ENCODE assay signal across 19 cellular contexts in the genomic region with DNA sequence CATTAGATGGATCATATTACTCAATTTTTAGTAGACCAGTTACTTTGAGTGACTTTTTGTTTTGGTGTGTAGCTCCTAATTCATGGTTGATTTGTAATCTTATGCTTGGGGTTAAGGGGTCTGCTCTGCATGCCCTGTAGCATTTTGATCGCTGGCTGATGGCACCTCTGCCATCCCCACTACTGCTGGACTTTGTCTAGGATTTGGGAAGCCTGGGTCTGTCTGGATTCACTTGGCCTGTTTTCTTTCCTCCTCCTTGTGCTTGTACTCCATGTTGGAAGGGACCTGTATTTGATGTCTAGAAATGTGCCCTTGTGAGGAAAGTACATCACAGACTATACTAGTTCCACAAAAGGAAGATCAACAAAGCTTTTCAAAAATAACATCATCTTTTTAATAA.
A peak's percentile ranks its signal among the peaks of the same experiment; 100 is the strongest.
DNase-seq lines count a peak whose midpoint lies in the region; ATAC-seq and TF ChIP-seq lines count a peak whose summit lies in the region.
"Had no signal": no experiment of that assay in that cellular context is flagged by ENCODE, and none has a peak within 500 bp of the region (broad histone marks: within the 10 kb centered on the region; RNA-seq: fewer than 3 reads in every experiment).

No MANE protein-coding gene starts in this region.

- no peak overlapping the region for H3K4me3 ChIP-seq in suprapubic skin
- H3K4me3 ChIP-seq: MG63, SK-N-MC had no signal

- H3K36me3 Mint-ChIP-seq in CD14-positive monocyte (peaks cover 6 to 7% of the 10 kb centered on the region in 2 donors), brain (peaks cover 5% of the 10 kb centered on the region), natural killer cell (no peaks in the 10 kb centered on the region), osteocyte (ENCODE audit: unreplicated experiment) (peaks cover 5% of the 10 kb centered on the region)
- H3K36me3 Mint-ChIP-seq: IgD-negative memory B cell had no signal

- H3K27ac Mint-ChIP-seq in CD14-positive monocyte (peak overlapping the region; percentile 46 to 86 (median 72)), brain (peak overlapping the region in 4 of 5 experiments; percentile 13 to 75 (median 52)), natural killer cell (peak overlapping the region; percentile 79 to 82), osteocyte (ENCODE audit: unreplicated experiment) (peak overlapping the region; percentile 23)
- H3K27ac Mint-ChIP-seq: CD4-positive, alpha-beta memory T cell; IgD-negative memory B cell had no signal

- CTCF ChIA-PET in HEK293T (lab: Yijun Ruan, JAX): no interaction called here

- no peaks in the 10 kb centered on the region for H3K9me3 ChIP-seq in suprapubic skin
- H3K9me3 ChIP-seq: MG63 had no signal

- ATAC-seq in natural killer cell: no peak

- no peak for TF ChIP-seq CTCF in CD14-positive monocyte (IDR thresholded peaks at IDR 0.05)
- TF ChIP-seq CTCF in brain (conservative IDR thresholded peaks at IDR 0.05): no peak
- no peak for TF ChIP-seq CTCF in natural killer cell (IDR thresholded peaks at IDR 0.05)
- no peak for TF ChIP-seq CTCF in osteocyte (IDR thresholded peaks at IDR 0.05)
- no peak for TF ChIP-seq CTCF in suprapubic skin (IDR thresholded peaks at IDR 0.05)

- no peaks in the 10 kb centered on the region for H3K27me3 ChIP-seq in suprapubic skin
- H3K27me3 ChIP-seq: MG63 had no signal

- peaks cover 14% of the 10 kb centered on the region for H3K4me1 Mint-ChIP-seq in CD14-positive monocyte
- peaks cover 53% of the 10 kb centered on the region for H3K4me1 Mint-ChIP-seq in brain
- peaks cover 32 to 42% of the 10 kb centered on the region in 2 donors for H3K4me1 Mint-ChIP-seq in natural killer cell
- peaks cover 47% of the 10 kb centered on the region for H3K4me1 Mint-ChIP-seq in osteocyte (ENCODE audit: unreplicated experiment)
- H3K4me1 Mint-ChIP-seq: IgD-negative memory B cell had no signal

- POLR2A ChIA-PET in HEK293T (lab: Yijun Ruan, JAX): no interaction called here

- no peak for TF ChIP-seq EP300 in suprapubic skin (IDR thresholded peaks at IDR 0.05)

- intact Hi-C loops in CD14-positive monocyte (cut with micrococcal nuclease) (no loop called here), natural killer cell (cut with micrococcal nuclease) (no loop called here)

- H3K27me3 Mint-ChIP-seq in CD14-positive monocyte (ENCODE audit: low read depth in 3 of 3): no peaks in the 10 kb centered on the region
- H3K27me3 Mint-ChIP-seq in brain: peaks cover 3% of the 10 kb centered on the region
- no peaks in the 10 kb centered on the region for H3K27me3 Mint-ChIP-seq in natural killer cell (ENCODE audit: low read depth in 2 of 2)
- H3K27me3 Mint-ChIP-seq in osteocyte (ENCODE audit: unreplicated experiment): no peaks in the 10 kb centered on the region
- H3K27me3 Mint-ChIP-seq: CD4-positive, alpha-beta memory T cell; IgD-negative memory B cell had no signal

- 90% methylated on average over 1 of the region's 1 CpG for WGBS in suprapubic skin

- TF ChIP-seq POLR2A in suprapubic skin (IDR thresholded peaks at IDR 0.05): no peak

- H3K9me3 Mint-ChIP-seq in CD14-positive monocyte: no peaks in the 10 kb centered on the region
- peaks cover 0 to 2% (median 0%) of the 10 kb centered on the region in 5 experiments for H3K9me3 Mint-ChIP-seq in brain
- no peaks in the 10 kb centered on the region for H3K9me3 Mint-ChIP-seq in natural killer cell
- H3K9me3 Mint-ChIP-seq in osteocyte (ENCODE audit: unreplicated experiment): no peaks in the 10 kb centered on the region
- H3K9me3 Mint-ChIP-seq: IgD-negative memory B cell had no signal

- H3K27ac ChIP-seq in suprapubic skin: no peak overlapping the region
- H3K27ac ChIP-seq: SK-N-MC had no signal

- DNase-seq in CD14-positive monocyte (ENCODE audit: low spot score): no peak
- DNase-seq in natural killer cell: no peak
- DNase-seq in osteocyte (ENCODE audit: extremely low spot score, unreplicated experiment): no peak
- no peak for DNase-seq in suprapubic skin (ENCODE audit: low spot score in 2 of 2)
- no peak for DNase-seq in GM03348 (ENCODE audit: low spot score)
- no peak for DNase-seq in GDM1 (lab: John Stamatoyannopoulos, UW)
- DNase-seq in HEK293T (ENCODE audit: extremely low spot score): no peak
- DNase-seq: CD4-positive, alpha-beta memory T cell; H7; Kasumi-1; MG63; NCI-H1048; NCI-H146; NCI-H2081; NCI-H748 treated with DMSO at 0.1 percent for 48 hours; SHP77 had no signal

- no peak overlapping the region for H3K4me3 Mint-ChIP-seq in CD14-positive monocyte
- H3K4me3 Mint-ChIP-seq in brain: peak overlapping the region in 1 of 5 experiments; percentile 11
- no peak overlapping the region for H3K4me3 Mint-ChIP-seq in natural killer cell
- no peak overlapping the region for H3K4me3 Mint-ChIP-seq in osteocyte (ENCODE audit: unreplicated experiment)
- H3K4me3 Mint-ChIP-seq: IgD-negative memory B cell had no signal

- no peaks in the 10 kb centered on the region for H3K36me3 ChIP-seq in suprapubic skin

- peaks cover 3% of the 10 kb centered on the region for H3K4me1 ChIP-seq in suprapubic skin

TF ChIP-seq in HEK293T, 16 proteins besides CTCF, POLR2A, EP300 and RAD21:
- TF ChIP-seq BHLHE40 (IDR thresholded peaks at IDR 0.05; ENCODE audit: borderline replicate concordance) (no peak), SUZ12 (IDR thresholded peaks at IDR 0.05) (no peak), L3MBTL2 (conservative IDR thresholded peaks at IDR 0.05) (no peak), LEF1 (IDR thresholded peaks at IDR 0.05; ENCODE audit: borderline replicate concordance) (no peak), FOXK2 (IDR thresholded peaks at IDR 0.05) (no peak), HDGF (IDR thresholded peaks at IDR 0.05; ENCODE audit: borderline replicate concordance) (no peak), NFRKB (IDR thresholded peaks at IDR 0.05) (no peak), FOXM1 (IDR thresholded peaks at IDR 0.05; ENCODE audit: borderline replicate concordance) (no peak), FOXA1 (IDR thresholded peaks at IDR 0.05) (no peak)
TF ChIP-seq in HEK293T: peak in this region for 0.

Comparison
In these comparisons a context has a peak if more than half of its experiments do, and no peak if none do; other contexts are left out.
1. H3K27ac Mint-ChIP-seq: peak in every context shown above with its lines; median percentile 80 in natural killer cell; 72 in CD14-positive monocyte; 52 in brain; 23 in osteocyte.